12 cellular contexts compared by ENCODE assay signal in genomic region chr6:75217203-75217602, GRCh38. TPM values are rescaled to one million over a fixed set of nuclear protein-coding genes. Genes with fewer than 3 reads are reported as not detected.
DNase-seq lines count a peak whose midpoint lies in the region; ATAC-seq and TF ChIP-seq lines count a peak whose summit lies in the region.
"Had no signal": no experiment of that assay in that cellular context is flagged by ENCODE, and none has a peak within 500 bp of the region (broad histone marks: within the 10 kb centered on the region; RNA-seq: fewer than 3 reads in every experiment).

No MANE protein-coding gene starts in this region.

- H3K36me3 ChIP-seq in skeletal muscle tissue (ENCODE audit: control insufficient read depth in 3 of 3, insufficient read depth in 3 of 3, low read length in 3 of 3): no peaks in the 10 kb centered on the region

- H3K36me3 Mint-ChIP-seq in activated T-helper 1 cell treated with anti-CD3 and anti-CD28 coated beads, Interleukin-12 subunit alpha, Interleukin-12 subunit beta, Interleukin-2, Interleukin-4 antibody, amounts not matched to agents 30 ng/mL and 10 ng/mL and 1 ng/mL, durations not matched to agents 14 hours and 24 hours and 36 hours (ENCODE audit: low read depth): no peaks in the 10 kb centered on the region
- no peaks in the 10 kb centered on the region for H3K36me3 Mint-ChIP-seq in chondrocyte (ENCODE audit: low read depth)
- no peaks in the 10 kb centered on the region for H3K36me3 Mint-ChIP-seq in natural killer cell treated with Interleukin-12 subunit alpha and Interleukin-12 subunit beta and Interleukin-15 and Interleukin-18, amount 100 ng/mL, for 72 hours

- TF ChIP-seq CTCF in chondrocyte (IDR thresholded peaks at IDR 0.05): no peak

- no peak for DNase-seq in activated T-helper 1 cell treated with anti-CD3 and anti-CD28 coated beads, Interleukin-12 subunit alpha, Interleukin-12 subunit beta, Interleukin-2, Interleukin-4 antibody, amounts not matched to agents 30 ng/mL and 10 ng/mL and 1 ng/mL, durations not matched to agents 14 hours and 24 hours and 36 hours (ENCODE audit: low spot score)
- DNase-seq in left cardiac atrium: no peak
- no peak for DNase-seq in chondrocyte (ENCODE audit: low spot score)
- no peak for DNase-seq in hypothalamus (lab: John Stamatoyannopoulos, UW)
- DNase-seq in natural killer cell treated with Interleukin-12 subunit alpha and Interleukin-12 subunit beta and Interleukin-15 and Interleukin-18, amount 100 ng/mL, for 72 hours (ENCODE audit: low spot score): no peak
- no peak for DNase-seq in NCI-H2196 (lab: John Stamatoyannopoulos, UW; ENCODE audit: unreplicated experiment)
- DNase-seq: activated CD4-positive, CD25-positive, alpha-beta regulatory T cell; activated naive CD4-positive, alpha-beta T cell; NCI-H1694 treated with DMSO at 0.1 percent for 48 hours; stimulated activated CD4-positive, alpha-beta T cell treated with anti-CD3 and anti-CD28 coated beads, Interleukin-2, amount 100 ng/mL, for 24 hours had no signal

- H3K9me3 Mint-ChIP-seq in activated T-helper 1 cell treated with anti-CD3 and anti-CD28 coated beads, Interleukin-12 subunit alpha, Interleukin-12 subunit beta, Interleukin-2, Interleukin-4 antibody, amounts not matched to agents 30 ng/mL and 10 ng/mL and 1 ng/mL, durations not matched to agents 14 hours and 24 hours and 36 hours: no peaks in the 10 kb centered on the region
- no peaks in the 10 kb centered on the region for H3K9me3 Mint-ChIP-seq in chondrocyte (ENCODE audit: low read depth)
- H3K9me3 Mint-ChIP-seq in natural killer cell treated with Interleukin-12 subunit alpha and Interleukin-12 subunit beta and Interleukin-15 and Interleukin-18, amount 100 ng/mL, for 72 hours: no peaks in the 10 kb centered on the region

- peaks cover 18% of the 10 kb centered on the region for H3K4me1 Mint-ChIP-seq in activated T-helper 1 cell treated with anti-CD3 and anti-CD28 coated beads, Interleukin-12 subunit alpha, Interleukin-12 subunit beta, Interleukin-2, Interleukin-4 antibody, amounts not matched to agents 30 ng/mL and 10 ng/mL and 1 ng/mL, durations not matched to agents 14 hours and 24 hours and 36 hours (ENCODE audit: low read depth)
- peaks cover 16% of the 10 kb centered on the region for H3K4me1 Mint-ChIP-seq in chondrocyte (ENCODE audit: low read depth)
- no peaks in the 10 kb centered on the region for H3K4me1 Mint-ChIP-seq in natural killer cell treated with Interleukin-12 subunit alpha and Interleukin-12 subunit beta and Interleukin-15 and Interleukin-18, amount 100 ng/mL, for 72 hours (ENCODE audit: low read depth in 2 of 2)

- H3K27me3 ChIP-seq in skeletal muscle tissue (ENCODE audit: control insufficient read depth in 3 of 3, insufficient read depth in 3 of 3, low read length in 3 of 3): no peaks in the 10 kb centered on the region

- peaks cover 10% of the 10 kb centered on the region for H3K27me3 Mint-ChIP-seq in activated T-helper 1 cell treated with anti-CD3 and anti-CD28 coated beads, Interleukin-12 subunit alpha, Interleukin-12 subunit beta, Interleukin-2, Interleukin-4 antibody, amounts not matched to agents 30 ng/mL and 10 ng/mL and 1 ng/mL, durations not matched to agents 14 hours and 24 hours and 36 hours (ENCODE audit: insufficient read depth)
- no peaks in the 10 kb centered on the region for H3K27me3 Mint-ChIP-seq in chondrocyte (ENCODE audit: low read depth)
- H3K27me3 Mint-ChIP-seq in natural killer cell treated with Interleukin-12 subunit alpha and Interleukin-12 subunit beta and Interleukin-15 and Interleukin-18, amount 100 ng/mL, for 72 hours: peaks cover 31 to 38% of the 10 kb centered on the region in 2 donors

- ATAC-seq in HG02588 (IDR thresholded peaks at IDR 0.05; ENCODE audit: unreplicated experiment): peak; percentile 43
- ATAC-seq in left cardiac atrium: peak; percentile 55 to 73
- ATAC-seq in natural killer cell treated with Interleukin-12 subunit alpha and Interleukin-12 subunit beta and Interleukin-15 and Interleukin-18, amount 100 ng/mL, for 72 hours: no peak

- H3K4me1 ChIP-seq in skeletal muscle tissue (ENCODE audit: control insufficient read depth in 3 of 3, insufficient read depth in 3 of 3, low read length in 3 of 3): no peaks in the 10 kb centered on the region

- no peak overlapping the region for H3K4me3 ChIP-seq in skeletal muscle tissue (ENCODE audit: low read length in 3 of 3)

- intact Hi-C loops in activated T-helper 1 cell treated with anti-CD3 and anti-CD28 coated beads, Interleukin-12 subunit alpha, Interleukin-12 subunit beta, Interleukin-2, Interleukin-4 antibody, amounts not matched to agents 30 ng/mL and 10 ng/mL and 1 ng/mL, durations not matched to agents 14 hours and 24 hours and 36 hours (cut with micrococcal nuclease): loop anchor here (1.0 kb wide), 2 partner anchors 26 to 67 kb away; partner anchors contain the start of genes COX7A2 and TMEM30A
- intact Hi-C loops in left cardiac atrium (cut with DNase I): no loop called here

- H3K9ac ChIP-seq in skeletal muscle tissue (ENCODE audit: low read depth in 1 of 3, low read length in 3 of 3): no peak overlapping the region

- H3K27ac Mint-ChIP-seq in activated T-helper 1 cell treated with anti-CD3 and anti-CD28 coated beads, Interleukin-12 subunit alpha, Interleukin-12 subunit beta, Interleukin-2, Interleukin-4 antibody, amounts not matched to agents 30 ng/mL and 10 ng/mL and 1 ng/mL, durations not matched to agents 14 hours and 24 hours and 36 hours: peak overlapping the region; percentile 32
- H3K27ac Mint-ChIP-seq in chondrocyte (ENCODE audit: unreplicated experiment): no peak overlapping the region
- H3K27ac Mint-ChIP-seq in natural killer cell treated with Interleukin-12 subunit alpha and Interleukin-12 subunit beta and Interleukin-15 and Interleukin-18, amount 100 ng/mL, for 72 hours: no peak overlapping the region

- no peaks in the 10 kb centered on the region for H3K9me3 ChIP-seq in skeletal muscle tissue (ENCODE audit: control insufficient read depth in 3 of 3, low read length in 3 of 3)

- peak overlapping the region; percentile 31 for H3K4me3 Mint-ChIP-seq in activated T-helper 1 cell treated with anti-CD3 and anti-CD28 coated beads, Interleukin-12 subunit alpha, Interleukin-12 subunit beta, Interleukin-2, Interleukin-4 antibody, amounts not matched to agents 30 ng/mL and 10 ng/mL and 1 ng/mL, durations not matched to agents 14 hours and 24 hours and 36 hours
- H3K4me3 Mint-ChIP-seq in chondrocyte (ENCODE audit: unreplicated experiment): no peak overlapping the region
- no peak overlapping the region for H3K4me3 Mint-ChIP-seq in natural killer cell treated with Interleukin-12 subunit alpha and Interleukin-12 subunit beta and Interleukin-15 and Interleukin-18, amount 100 ng/mL, for 72 hours

- peak overlapping the region; percentile 11 for H3K27ac ChIP-seq in skeletal muscle tissue (ENCODE audit: low read depth, low read length)

RNA-seq across cellular contexts. Expression of gene COL12A1, which starts 11.3 kb away (rescaled TPM):
- 0.03 TPM in 1 of 2 replicates, not detected in the other for total RNA-seq in activated T-helper 1 cell treated with anti-CD3 and anti-CD28 coated beads, Interleukin-12 subunit alpha, Interleukin-12 subunit beta, Interleukin-2, Interleukin-4 antibody, amounts not matched to agents 30 ng/mL and 10 ng/mL and 1 ng/mL, durations not matched to agents 14 hours and 24 hours and 36 hours
- total RNA-seq in left cardiac atrium: 10 to 100 TPM; 23.2 to 33.6 TPM
- total RNA-seq in skeletal muscle tissue: 474 TPM
- total RNA-seq in chondrocyte: 1,995 to 2,753 TPM (median 2,073 TPM) in 3 replicates
- total RNA-seq in natural killer cell treated with Interleukin-12 subunit alpha and Interleukin-12 subunit beta and Interleukin-15 and Interleukin-18, amount 100 ng/mL, for 72 hours: not detected

RNA-seq across cellular contexts. Expression of gene COX7A2, which starts 26.4 kb away (rescaled TPM):
- 495 and 497 TPM in 2 replicates for total RNA-seq in activated T-helper 1 cell treated with anti-CD3 and anti-CD28 coated beads, Interleukin-12 subunit alpha, Interleukin-12 subunit beta, Interleukin-2, Interleukin-4 antibody, amounts not matched to agents 30 ng/mL and 10 ng/mL and 1 ng/mL, durations not matched to agents 14 hours and 24 hours and 36 hours
- total RNA-seq in left cardiac atrium: 100 to 1,000 TPM; 689 to 799 TPM
- 280 TPM for total RNA-seq in skeletal muscle tissue
- total RNA-seq in chondrocyte: 302 to 311 TPM (median 303 TPM) in 3 replicates
- total RNA-seq in natural killer cell treated with Interleukin-12 subunit alpha and Interleukin-12 subunit beta and Interleukin-15 and Interleukin-18, amount 100 ng/mL, for 72 hours: 100 to 1,000 TPM; 108 to 521 TPM

Comparison
In these comparisons a context has a peak if more than half of its experiments do, and no peak if none do; other contexts are left out.
1. ATAC-seq: peak in HG02588 (single experiment) and left cardiac atrium (2 of 2); none in natural killer cell treated with Interleukin-12 subunit alpha and Interleukin-12 subunit beta and Interleukin-15 and Interleukin-18, amount 100 ng/mL, for 72 hours (0 of 2).
2. RNA of gene COL12A1, which starts 11.3 kb away (total RNA-seq): 1,995 to 2,753 TPM in chondrocyte, 474 TPM in skeletal muscle tissue (single experiment) and 23.2 to 33.6 TPM in left cardiac atrium; 0.03 TPM in activated T-helper 1 cell treated with anti-CD3 and anti-CD28 coated beads, Interleukin-12 subunit alpha, Interleukin-12 subunit beta, Interleukin-2, Interleukin-4 antibody, amounts not matched to agents 30 ng/mL and 10 ng/mL and 1 ng/mL, durations not matched to agents 14 hours and 24 hours and 36 hours and not detected in natural killer cell treated with Interleukin-12 subunit alpha and Interleukin-12 subunit beta and Interleukin-15 and Interleukin-18, amount 100 ng/mL, for 72 hours; every median in the first group is over 10 times any median in the second.